ENCODE assay signal across 19 cellular contexts in genomic region chr22:46378499-46379300, GRCh38. TPM values are rescaled to one million over a fixed set of nuclear protein-coding genes. Genes with fewer than 3 reads are reported as not detected.
DNase-seq lines count a peak whose midpoint lies in the region; ATAC-seq and TF ChIP-seq lines count a peak whose summit lies in the region.
"Had no signal": no experiment of that assay in that cellular context is flagged by ENCODE, and none has a peak within 500 bp of the region (broad histone marks: within the 10 kb centered on the region; RNA-seq: fewer than 3 reads in every experiment).

No MANE protein-coding gene starts in this region.

- CTCF ChIA-PET in Caco-2 (lab: Charles Lee): interaction anchor here (0.6 to 2.1 kb wide), 4 partner anchors 11 to 164 kb away, joined by 4 to 17 read pairs (median 4); partner anchors contain the start of gene TRMU

- no peak for ATAC-seq in sciatic nerve
- ATAC-seq in HG03521 (IDR thresholded peaks at IDR 0.05; ENCODE audit: unreplicated experiment): no peak
- no peak for ATAC-seq in GM18502 (IDR thresholded peaks at IDR 0.05; ENCODE audit: poor library complexity, unreplicated experiment)
- ATAC-seq: activated CD8-positive, alpha-beta T cell treated with anti-CD3 and anti-CD28 coated beads for 36 hours; esophagus mucosa had no signal

- no peak for TF ChIP-seq POLR2A in suprapubic skin (IDR thresholded peaks at IDR 0.05)

- peaks cover 40% of the 10 kb centered on the region for H3K4me1 ChIP-seq in Caco-2
- H3K4me1 ChIP-seq in iPS-18a (ENCODE audit: control insufficient read depth, low read depth, low read length): peaks cover 23% of the 10 kb centered on the region
- peaks cover 12% of the 10 kb centered on the region for H3K4me1 ChIP-seq in suprapubic skin
- H3K4me1 ChIP-seq: sigmoid colon had no signal

- TF ChIP-seq CTCF in Caco-2 (IDR thresholded peaks at IDR 0.05; ENCODE audit: insufficient read depth in 1 of 2, low read depth in 1 of 2, low read length in 1 of 2, severe bottlenecking in 1 of 2, unreplicated experiment in 1 of 2) (no peak), nephron progenitor cell (IDR thresholded peaks at IDR 0.05) (no peak), suprapubic skin (IDR thresholded peaks at IDR 0.05) (no peak)

- 88% methylated on average over 31 of the region's 31 CpGs for WGBS in suprapubic skin

- H3K27ac Mint-ChIP-seq in Caco-2 (ENCODE audit: unreplicated experiment) (peak overlapping the region; percentile 99), nephron progenitor cell (peak overlapping the region; percentile 32)
- H3K27ac Mint-ChIP-seq: activated CD8-positive, alpha-beta T cell treated with anti-CD3 and anti-CD28 coated beads for 36 hours; B cell; natural killer cell had no signal

- H3K36me3 ChIP-seq in Caco-2 (ENCODE audit: control insufficient read depth, insufficient read depth, low read length) (0 out of 2 replicates have a peak, but pooled peaks cover 2% of the 10 kb centered on the region), iPS-18a (ENCODE audit: control insufficient read depth, low read depth, low read length) (no peaks in the 10 kb centered on the region), suprapubic skin (peaks cover 28% of the 10 kb centered on the region)
- H3K36me3 ChIP-seq: sigmoid colon had no signal

- POLR2A ChIA-PET in Caco-2 (lab: Charles Lee): interaction anchor here (0.5 to 0.7 kb wide), 2 partner anchors 29 to 293 kb away, joined by 3 read pairs; no protein-coding TSS in a partner anchor

- H3K4me1 Mint-ChIP-seq in Caco-2 (ENCODE audit: low read depth, unreplicated experiment): peaks cover 47% of the 10 kb centered on the region
- peaks cover 62% of the 10 kb centered on the region for H3K4me1 Mint-ChIP-seq in nephron progenitor cell

- TF ChIP-seq EP300 in suprapubic skin (IDR thresholded peaks at IDR 0.05): no peak

- peak overlapping the region; percentile 29 for H3K9ac ChIP-seq in iPS-18a (ENCODE audit: low read length)
- H3K9ac ChIP-seq: KMS-11 had no signal

- H3K36me3 Mint-ChIP-seq in Caco-2 (ENCODE audit: insufficient read depth, unreplicated experiment) (peaks cover 68% of the 10 kb centered on the region), nephron progenitor cell (ENCODE audit: low read depth) (peaks cover 42% of the 10 kb centered on the region)
- H3K36me3 Mint-ChIP-seq: natural killer cell had no signal

- intact Hi-C loops in Caco-2 (cut with micrococcal nuclease; ENCODE audit: unreplicated experiment) (loop anchor here (1.0 to 5.0 kb wide), 2 partner anchors 8 to 54 kb away; no protein-coding TSS in a partner anchor), sciatic nerve (cut with DNase I) (no loop called here)

- H3K9me3 Mint-ChIP-seq in Caco-2 (ENCODE audit: unreplicated experiment) (peaks cover 23% of the 10 kb centered on the region), nephron progenitor cell (peaks cover 32% of the 10 kb centered on the region)

- peak in 1 of 2 experiments; percentile 39 for DNase-seq in Caco-2
- DNase-seq in MV-4-11 (lab: John Stamatoyannopoulos, UW): peak; percentile 31
- no peak for DNase-seq in nephron progenitor cell
- DNase-seq in sciatic nerve (ENCODE audit: low spot score): no peak
- DNase-seq in suprapubic skin (ENCODE audit: low spot score in 2 of 2): no peak
- DNase-seq: activated CD8-positive, alpha-beta T cell treated with anti-CD3 and anti-CD28 coated beads for 36 hours; anterior cingulate cortex; cortex of kidney; natural killer cell; NCI-H146; NCI-H510A; sigmoid colon; stimulated activated CD4-positive, alpha-beta T cell treated with anti-CD3 and anti-CD28 coated beads, Interleukin-4, amount 100 ng/mL, for 4 hours had no signal

- BruUV-seq in Caco-2 (replicated peaks; lab: Mats Ljungman, UMichigan): TSS peak; percentile 85

- H3K9me3 ChIP-seq in Caco-2: peaks cover 13% of the 10 kb centered on the region
- no peaks in the 10 kb centered on the region for H3K9me3 ChIP-seq in iPS-18a (ENCODE audit: control insufficient read depth, low read depth, low read length)
- H3K9me3 ChIP-seq in suprapubic skin: no peaks in the 10 kb centered on the region
- H3K9me3 ChIP-seq: sigmoid colon had no signal

- no peak overlapping the region for H3K27ac ChIP-seq in iPS-18a (ENCODE audit: low read length)
- H3K27ac ChIP-seq in suprapubic skin: no peak overlapping the region
- H3K27ac ChIP-seq: KMS-11, sigmoid colon had no signal

- H3K4me3 ChIP-seq in Caco-2 (ENCODE audit: low read depth, low read length): no peak overlapping the region
- H3K4me3 ChIP-seq in iPS-18a (ENCODE audit: low read length): peak overlapping the region; percentile 22
- no peak overlapping the region for H3K4me3 ChIP-seq in suprapubic skin
- H3K4me3 ChIP-seq: sigmoid colon had no signal

- H3K4me3 Mint-ChIP-seq in Caco-2 (ENCODE audit: unreplicated experiment): peak overlapping the region; percentile 76
- H3K4me3 Mint-ChIP-seq in nephron progenitor cell: no peak overlapping the region
- H3K4me3 Mint-ChIP-seq: activated CD8-positive, alpha-beta T cell treated with anti-CD3 and anti-CD28 coated beads for 36 hours; B cell; natural killer cell had no signal

- H3K27me3 ChIP-seq in Caco-2 (replicated peaks; ENCODE audit: control insufficient read depth, insufficient read depth, low read length): no peaks in the 10 kb centered on the region
- H3K27me3 ChIP-seq in iPS-18a (ENCODE audit: control insufficient read depth, insufficient read depth, low read length): no peaks in the 10 kb centered on the region
- H3K27me3 ChIP-seq in suprapubic skin: peaks cover 3% of the 10 kb centered on the region
- H3K27me3 ChIP-seq: sigmoid colon had no signal

- H3K27me3 Mint-ChIP-seq in Caco-2 (ENCODE audit: insufficient read depth, unreplicated experiment) (no peaks in the 10 kb centered on the region), nephron progenitor cell (ENCODE audit: low read depth, poor library complexity) (peaks cover 3% of the 10 kb centered on the region)
- H3K27me3 Mint-ChIP-seq: B cell had no signal

RNA-seq across cellular contexts. Expression of gene TRMU, which starts 43.2 kb away (rescaled TPM):
- 73.9 and 78.4 TPM in 2 replicates for total RNA-seq in Caco-2 (2022)
- 34.1 TPM for total RNA-seq in sciatic nerve
- total RNA-seq in suprapubic skin: 100 to 1,000 TPM in 1 of 4 donors, 10 to 100 TPM in 3; 28.3 to 109 (median 40.9) TPM
